18 cellular contexts compared by ENCODE assay signal in the genomic region with DNA sequence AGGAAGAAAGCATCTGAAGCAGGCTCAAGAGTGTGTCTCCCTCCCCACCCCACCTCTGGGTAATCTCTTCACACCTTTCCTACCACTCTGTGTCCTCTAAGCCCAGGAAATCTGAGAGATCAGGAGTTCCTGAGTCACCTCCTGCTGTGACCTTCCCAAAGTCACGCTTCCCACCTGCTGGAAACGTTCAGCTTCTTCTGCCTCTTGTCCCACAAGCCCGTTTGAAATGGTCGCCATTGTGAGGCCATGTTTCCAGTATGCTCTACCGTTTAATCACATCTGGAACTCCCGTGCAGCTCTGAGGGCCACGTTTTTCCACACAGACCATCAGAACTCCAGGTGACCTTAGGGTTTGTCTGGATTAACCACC.
"Had no signal": no experiment of that assay in that cellular context is flagged by ENCODE, and none has a peak within 500 bp of the region (broad histone marks: within the 10 kb centered on the region; RNA-seq: fewer than 3 reads in every experiment).

No MANE protein-coding gene starts in this region.

- H3K4me3 Mint-ChIP-seq: activated CD4-positive, alpha-beta T cell treated with anti-CD3 and anti-CD28 coated beads, Interleukin-2, amount 10 ng/mL, durations not matched to agents 7 days and 5 days; activated naive CD4-positive, alpha-beta T cell treated with anti-CD3 and anti-CD28 coated beads, Interleukin-2, amount 10 ng/mL, durations not matched to agents 7 days and 5 days; dendritic cell treated with granulocyte-macrophage colony-stimulating factor and Interleukin-4, amounts not matched to agents 40 ng/mL and 50 ng/mL, for 4 days; effector memory CD8-positive, alpha-beta T cell; natural killer cell; stimulated activated memory B cell treated with anti-CD40 and anti-IgM and Interleukin-4, amounts not matched to agents 10 μg/mL and 1 μg/mL and 100 μg/mL, for 72 hours had no signal

- H3K27me3 ChIP-seq: ascending aorta, breast epithelium had no signal

- H3K9me3 Mint-ChIP-seq: activated CD4-positive, alpha-beta T cell treated with anti-CD3 and anti-CD28 coated beads, Interleukin-2, amount 10 ng/mL, durations not matched to agents 7 days and 5 days; activated naive CD4-positive, alpha-beta T cell treated with anti-CD3 and anti-CD28 coated beads, Interleukin-2, amount 10 ng/mL, durations not matched to agents 7 days and 5 days; dendritic cell treated with granulocyte-macrophage colony-stimulating factor and Interleukin-4, amounts not matched to agents 40 ng/mL and 50 ng/mL, for 4 days; effector memory CD8-positive, alpha-beta T cell; natural killer cell; stimulated activated memory B cell treated with anti-CD40 and anti-IgM and Interleukin-4, amounts not matched to agents 10 μg/mL and 1 μg/mL and 100 μg/mL, for 72 hours had no signal

- H3K36me3 Mint-ChIP-seq: activated naive CD4-positive, alpha-beta T cell treated with anti-CD3 and anti-CD28 coated beads, Interleukin-2, amount 10 ng/mL, durations not matched to agents 7 days and 5 days; natural killer cell; stimulated activated memory B cell treated with anti-CD40 and anti-IgM and Interleukin-4, amounts not matched to agents 10 μg/mL and 1 μg/mL and 100 μg/mL, for 72 hours had no signal

- ATAC-seq: effector memory CD8-positive, alpha-beta T cell; natural killer cell; stimulated activated memory B cell treated with anti-CD40 and anti-IgM and Interleukin-4, amounts not matched to agents 10 μg/mL and 1 μg/mL and 100 μg/mL, for 72 hours had no signal

- H3K27ac ChIP-seq: ascending aorta, breast epithelium, epithelial cell of prostate, heart left ventricle, tibial artery had no signal

- H3K4me1 ChIP-seq: ascending aorta, breast epithelium, tibial artery had no signal

- DNase-seq: activated CD4-positive, alpha-beta T cell treated with anti-CD3 and anti-CD28 coated beads, Interleukin-2, amount 10 ng/mL, durations not matched to agents 7 days and 5 days; activated CD4-positive, CD25-positive, alpha-beta regulatory T cell; activated CD8-positive, alpha-beta memory T cell treated with anti-CD3 and anti-CD28 coated beads for 24 hours; activated naive CD4-positive, alpha-beta T cell treated with anti-CD3 and anti-CD28 coated beads, Interleukin-2, amount 10 ng/mL, durations not matched to agents 7 days and 5 days; activated T-cell treated with anti-CD3 and anti-CD28 coated beads for 4 hours; effector memory CD8-positive, alpha-beta T cell; foreskin melanocyte; heart left ventricle; left cardiac atrium; natural killer cell; T-helper 2 cell had no signal

- H3K36me3 ChIP-seq: ascending aorta, breast epithelium, heart left ventricle, tibial artery had no signal

- H3K9me3 ChIP-seq: ascending aorta, breast epithelium, heart left ventricle, tibial artery had no signal

- H3K4me1 Mint-ChIP-seq: activated CD4-positive, alpha-beta T cell treated with anti-CD3 and anti-CD28 coated beads, Interleukin-2, amount 10 ng/mL, durations not matched to agents 7 days and 5 days; activated naive CD4-positive, alpha-beta T cell treated with anti-CD3 and anti-CD28 coated beads, Interleukin-2, amount 10 ng/mL, durations not matched to agents 7 days and 5 days; stimulated activated memory B cell treated with anti-CD40 and anti-IgM and Interleukin-4, amounts not matched to agents 10 μg/mL and 1 μg/mL and 100 μg/mL, for 72 hours had no signal

- H3K4me3 ChIP-seq: ascending aorta, breast epithelium, heart left ventricle, lung, tibial artery had no signal

- H3K27ac Mint-ChIP-seq: activated CD4-positive, alpha-beta T cell treated with anti-CD3 and anti-CD28 coated beads, Interleukin-2, amount 10 ng/mL, durations not matched to agents 7 days and 5 days; activated naive CD4-positive, alpha-beta T cell treated with anti-CD3 and anti-CD28 coated beads, Interleukin-2, amount 10 ng/mL, durations not matched to agents 7 days and 5 days; dendritic cell treated with granulocyte-macrophage colony-stimulating factor and Interleukin-4, amounts not matched to agents 40 ng/mL and 50 ng/mL, for 4 days; effector memory CD8-positive, alpha-beta T cell; natural killer cell; stimulated activated memory B cell treated with anti-CD40 and anti-IgM and Interleukin-4, amounts not matched to agents 10 μg/mL and 1 μg/mL and 100 μg/mL, for 72 hours had no signal
